In the genomic region with DNA sequence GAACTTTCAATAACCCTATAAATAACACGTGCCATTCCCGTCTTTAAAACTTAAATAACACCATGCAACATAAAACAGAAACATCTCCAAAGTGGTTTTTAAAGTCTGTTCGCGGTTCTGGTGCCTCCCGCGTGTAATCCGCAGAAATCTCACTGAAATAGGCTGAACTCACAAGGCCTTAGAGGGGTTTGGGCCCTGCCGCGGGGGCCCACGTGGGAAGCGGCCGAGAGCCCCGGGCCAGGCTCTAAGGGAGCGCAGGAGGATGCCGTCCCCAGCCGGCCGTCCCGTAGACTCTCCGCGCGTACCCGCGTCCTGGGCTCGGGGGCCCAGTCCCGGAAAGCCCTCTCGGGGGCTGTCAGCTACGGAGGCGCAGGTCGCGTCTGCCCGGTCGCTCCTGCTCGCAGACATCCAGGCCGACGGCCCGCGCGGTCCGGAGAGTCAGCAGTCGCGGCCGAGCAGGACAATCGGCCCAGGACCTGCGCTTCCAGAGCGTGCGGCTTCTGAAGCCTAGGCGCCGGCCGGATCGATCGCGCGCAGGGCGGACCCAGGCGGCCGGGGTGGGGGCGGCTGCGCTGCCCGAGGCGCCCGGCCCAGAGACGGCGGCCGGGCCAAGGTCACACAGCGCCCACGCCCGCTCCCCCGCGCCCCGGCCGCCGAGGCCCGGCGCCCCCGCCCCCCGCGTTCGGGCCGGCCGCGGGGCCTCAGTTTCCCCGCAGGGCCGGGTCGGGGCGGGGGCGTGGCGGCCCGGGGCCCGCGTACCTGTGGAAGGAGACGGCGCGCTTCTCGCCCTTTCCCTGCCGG, we compare ENCODE assay signal across 8 cellular contexts. TPM values are rescaled to one million over a fixed set of nuclear protein-coding genes. Genes with fewer than 3 reads are reported as not detected.
A peak's percentile ranks its signal among the peaks of the same experiment; 100 is the strongest.
DNase-seq lines count a peak whose midpoint lies in the region; ATAC-seq and TF ChIP-seq lines count a peak whose summit lies in the region.

No MANE protein-coding gene starts in this region.

- peak; percentile 26 for ATAC-seq in GM19372 (IDR thresholded peaks at IDR 0.05; ENCODE audit: low read depth, unreplicated experiment)
- peak; percentile 28 for ATAC-seq in HG03432 (IDR thresholded peaks at IDR 0.05; ENCODE audit: unreplicated experiment)
- ATAC-seq in T-cell (replicated peaks in 1 of 4) = peak; percentile 25 to 39 (median 33)
- peak; percentile 57 to 72 (median 70) for ATAC-seq in right lobe of liver
- peak; percentile 65 for ATAC-seq in stimulated activated effector memory CD8-positive, alpha-beta T cell treated with anti-CD3 and anti-CD28 coated beads, Interleukin-12 subunit alpha, Interleukin-12 subunit beta, amount 100 ng/mL, for 72 hours
- no peak for ATAC-seq in GM18870 (IDR thresholded peaks at IDR 0.05; ENCODE audit: unreplicated experiment)

- H3K4me1 Mint-ChIP-seq in CD4-positive, alpha-beta memory T cell = peaks cover 30 to 62% (median 41%) of the 10 kb centered on the region in 4 donors
- H3K4me1 Mint-ChIP-seq in T-cell (peaks cover 48 to 51% (median 49%) of the 10 kb centered on the region in 3 donors), chondrocyte (ENCODE audit: low read depth) (peaks cover 46% of the 10 kb centered on the region)
- peaks cover 48% of the 10 kb centered on the region for H3K4me1 Mint-ChIP-seq in stimulated activated effector memory CD8-positive, alpha-beta T cell treated with anti-CD3 and anti-CD28 coated beads, Interleukin-12 subunit alpha, Interleukin-12 subunit beta, amount 100 ng/mL, for 72 hours

- H3K9me3 ChIP-seq in CD4-positive, alpha-beta memory T cell (ENCODE audit: control insufficient read depth in 1 of 2, low read length in 2 of 2) = no peaks in the 10 kb centered on the region
- H3K9me3 ChIP-seq in right lobe of liver = no peaks in the 10 kb centered on the region

- intact Hi-C loops in CD4-positive, alpha-beta memory T cell (cut with micrococcal nuclease) = loop anchor here (10.0 kb wide), 2 partner anchors 322 to 1072 kb away; partner anchors contain the start of genes DUSP28, HDLBP, RNPEPL1 and SEPTIN2
- intact Hi-C loops in right lobe of liver (cut with DNase I) = no loop called here

- peaks cover 10 to 24% of the 10 kb centered on the region in 2 donors for H3K36me3 Mint-ChIP-seq in CD4-positive, alpha-beta memory T cell
- H3K36me3 Mint-ChIP-seq in T-cell (peaks cover 4% of the 10 kb centered on the region), chondrocyte (ENCODE audit: low read depth) (peaks cover 9% of the 10 kb centered on the region)
- peaks cover 46% of the 10 kb centered on the region for H3K36me3 Mint-ChIP-seq in stimulated activated effector memory CD8-positive, alpha-beta T cell treated with anti-CD3 and anti-CD28 coated beads, Interleukin-12 subunit alpha, Interleukin-12 subunit beta, amount 100 ng/mL, for 72 hours

- no peaks in the 10 kb centered on the region for H3K27me3 ChIP-seq in CD4-positive, alpha-beta memory T cell (ENCODE audit: insufficient read depth, low read length)
- no peaks in the 10 kb centered on the region for H3K27me3 ChIP-seq in right lobe of liver

- WGBS in right lobe of liver (ENCODE audit: insufficient coverage, low coverage, low lambda C conversion rate, missing lambda C conversion rate) = under 1% methylated on average over 13 of the region's 95 CpGs

- POLR2A ChIA-PET in CD4-positive, alpha-beta memory T cell (lab: Charles Lee; ENCODE audit: partially characterized antibody) = interaction anchor here (1.0 to 2.8 kb wide), 8 partner anchors 18 to 1076 kb away, joined by 3 to 20 read pairs (median 5); partner anchors contain the start of genes DTYMK, DUSP28, HDLBP and ING5
- POLR2A ChIA-PET in T-cell (lab: Charles Lee) = interaction anchor here (0.5 to 0.7 kb wide), 4 partner anchors 10 to 66 kb away, joined by 4 to 7 read pairs (median 5); no protein-coding TSS in a partner anchor

- peak overlapping the region; percentile 23 to 64 for H3K4me3 ChIP-seq in CD4-positive, alpha-beta memory T cell (ENCODE audit: low read length in 2 of 2)
- H3K4me3 ChIP-seq in right lobe of liver = peak overlapping the region; percentile 84 to 89 (median 85)

- peak in 4 of 5 donors; percentile 10 to 45 (median 23) for DNase-seq in CD4-positive, alpha-beta memory T cell
- peak in 16 of 34 experiments; percentile 1 to 25 (median 15) for DNase-seq in T-cell
- no peak for DNase-seq in chondrocyte (ENCODE audit: low spot score)
- peak; percentile 75 to 77 (median 76) for DNase-seq in right lobe of liver
- peak; percentile 26 to 77 for DNase-seq in stimulated activated effector memory CD8-positive, alpha-beta T cell treated with anti-CD3 and anti-CD28 coated beads, Interleukin-12 subunit alpha, Interleukin-12 subunit beta, amount 100 ng/mL, for 72 hours (ENCODE audit: low spot score in 2 of 2)

- H3K27ac Mint-ChIP-seq in CD4-positive, alpha-beta memory T cell = peak overlapping the region; percentile 52 to 88 (median 83)
- H3K27ac Mint-ChIP-seq in T-cell (peak overlapping the region; percentile 27 to 58), chondrocyte (ENCODE audit: unreplicated experiment) (peak overlapping the region; percentile 89)
- peak overlapping the region; percentile 71 for H3K27ac Mint-ChIP-seq in stimulated activated effector memory CD8-positive, alpha-beta T cell treated with anti-CD3 and anti-CD28 coated beads, Interleukin-12 subunit alpha, Interleukin-12 subunit beta, amount 100 ng/mL, for 72 hours

- CTCF ChIA-PET in CD4-positive, alpha-beta memory T cell (lab: Charles Lee; ENCODE audit: partially characterized antibody) = no interaction called here
- CTCF ChIA-PET in T-cell (lab: Charles Lee) = no interaction called here

- TF ChIP-seq CTCF in chondrocyte (IDR thresholded peaks at IDR 0.05) (peak; percentile 22), right lobe of liver (IDR thresholded peaks at IDR 0.05) (no peak)

- no peak for TF ChIP-seq POLR2A in right lobe of liver (IDR thresholded peaks at IDR 0.05)

- no peaks in the 10 kb centered on the region for H3K27me3 Mint-ChIP-seq in CD4-positive, alpha-beta memory T cell
- H3K27me3 Mint-ChIP-seq in T-cell (no peaks in the 10 kb centered on the region), chondrocyte (ENCODE audit: low read depth) (no peaks in the 10 kb centered on the region)

- peaks cover 16% of the 10 kb centered on the region for H3K36me3 ChIP-seq in CD4-positive, alpha-beta memory T cell (ENCODE audit: insufficient read depth, low read length)
- peaks cover 0 to 34% (median 13%) of the 10 kb centered on the region in 4 donors for H3K36me3 ChIP-seq in right lobe of liver

- peak overlapping the region; percentile 76 to 88 (median 84) for H3K4me3 Mint-ChIP-seq in CD4-positive, alpha-beta memory T cell
- H3K4me3 Mint-ChIP-seq in T-cell (peak overlapping the region; percentile 75 to 79 (median 77)), chondrocyte (ENCODE audit: unreplicated experiment) (peak overlapping the region; percentile 76)
- H3K4me3 Mint-ChIP-seq in stimulated activated effector memory CD8-positive, alpha-beta T cell treated with anti-CD3 and anti-CD28 coated beads, Interleukin-12 subunit alpha, Interleukin-12 subunit beta, amount 100 ng/mL, for 72 hours = peak overlapping the region; percentile 78

- H3K4me1 ChIP-seq in CD4-positive, alpha-beta memory T cell (ENCODE audit: insufficient read depth, low read length) = peaks cover 35% of the 10 kb centered on the region
- H3K4me1 ChIP-seq in right lobe of liver = peaks cover 0 to 20% (median 4%) of the 10 kb centered on the region in 4 donors

- H3K27ac ChIP-seq in CD4-positive, alpha-beta memory T cell (ENCODE audit: low read depth, low read length) = peak overlapping the region; percentile 88
- H3K27ac ChIP-seq in right lobe of liver = peak overlapping the region in 2 of 3 donors; percentile 94 to 98

- H3K9me3 Mint-ChIP-seq in CD4-positive, alpha-beta memory T cell = no peaks in the 10 kb centered on the region
- H3K9me3 Mint-ChIP-seq in T-cell (no peaks in the 10 kb centered on the region), chondrocyte (ENCODE audit: low read depth) (no peaks in the 10 kb centered on the region)
- no peaks in the 10 kb centered on the region for H3K9me3 Mint-ChIP-seq in stimulated activated effector memory CD8-positive, alpha-beta T cell treated with anti-CD3 and anti-CD28 coated beads, Interleukin-12 subunit alpha, Interleukin-12 subunit beta, amount 100 ng/mL, for 72 hours

RNA-seq across cellular contexts. Expression of gene THAP4, which starts 0.6 kb away (rescaled TPM):
- 10 to 100 TPM; 27.8 to 28.2 TPM for total RNA-seq in CD4-positive, alpha-beta memory T cell
- 10 to 100 TPM; 31.7 to 42.9 TPM for polyA plus RNA-seq in CD4-positive, alpha-beta memory T cell
- 10 to 100 TPM; 27.3 to 34.5 (median 29.7) TPM for total RNA-seq in T-cell
- 40.9 to 42.4 TPM (median 41.4 TPM) in 3 replicates for total RNA-seq in chondrocyte
- 10 to 100 TPM; 22.1 to 39.2 (median 25.0) TPM for total RNA-seq in right lobe of liver

RNA-seq across cellular contexts. Expression of gene ATG4B, which starts 1.1 kb away (rescaled TPM):
- 10 to 100 TPM; 87.7 to 96.9 TPM for total RNA-seq in CD4-positive, alpha-beta memory T cell
- polyA plus RNA-seq in CD4-positive, alpha-beta memory T cell = 10 to 100 TPM; 49.2 to 58.4 TPM
- 100 to 1,000 TPM in 4 of 5 donors, 10 to 100 TPM in 1; 98.4 to 127 (median 108) TPM for total RNA-seq in T-cell
- 53.1 to 64.0 TPM (median 57.2 TPM) in 3 replicates for total RNA-seq in chondrocyte
- 10 to 100 TPM; 20.6 to 49.8 (median 39.3) TPM for total RNA-seq in right lobe of liver

RNA-seq across cellular contexts. Expression of gene DTYMK, which starts 50.2 kb away (rescaled TPM):
- total RNA-seq in CD4-positive, alpha-beta memory T cell = 10 to 100 TPM; 18.8 TPM
- 10 to 100 TPM; 29.4 to 50.3 TPM for polyA plus RNA-seq in CD4-positive, alpha-beta memory T cell
- 10 to 100 TPM; 11.6 to 23.6 (median 18.2) TPM for total RNA-seq in T-cell
- 22.7 to 32.7 TPM (median 23.1 TPM) in 3 replicates for total RNA-seq in chondrocyte
- total RNA-seq in right lobe of liver = 10 to 100 TPM in 5 of 6 experiments, 1 to 10 TPM in 1; 9.9 to 21.5 (median 10.4) TPM
